In the genomic region with DNA sequence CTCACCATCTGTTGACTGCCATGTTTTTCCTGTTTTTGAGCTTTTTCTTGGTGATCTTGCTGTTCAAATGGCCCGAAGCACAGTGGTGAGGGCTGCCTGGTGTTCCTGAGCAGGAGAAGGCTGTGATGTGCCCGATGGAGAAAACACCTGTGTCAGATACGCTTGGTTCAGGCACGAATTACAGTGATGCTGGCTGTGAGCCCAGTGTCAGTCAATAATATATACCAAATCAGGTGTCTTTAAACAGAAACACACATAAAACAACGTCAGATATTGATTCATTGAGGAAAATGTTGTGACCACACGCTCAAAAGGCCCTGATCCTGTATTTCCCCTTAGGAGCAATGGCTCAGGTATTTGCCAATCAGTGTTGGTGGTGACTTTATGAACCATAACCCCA, we compare ENCODE assay signal across 17 cellular contexts.
"Had no signal": no experiment of that assay in that cellular context is flagged by ENCODE, and none has a peak within 500 bp of the region (broad histone marks: within the 10 kb centered on the region; RNA-seq: fewer than 3 reads in every experiment).

No MANE protein-coding gene starts in this region.

- ATAC-seq: gastroesophageal sphincter; left lobe of liver; naive thymus-derived CD8-positive, alpha-beta T cell; right cardiac atrium had no signal

- H3K4me1 ChIP-seq: colonic mucosa, gastroesophageal sphincter had no signal

- H3K4me2 ChIP-seq: smooth muscle cell had no signal

- H3K9me3 Mint-ChIP-seq: stimulated activated naive CD8-positive, alpha-beta T cell treated with anti-CD3 and anti-CD28 coated beads, Interleukin-15, Interleukin-2, amounts not matched to agents 100 ng/mL and 50 ng/mL, for 24 hours had no signal

- DNase-seq: colonic mucosa; dermis blood vessel endothelial cell; esophagus squamous epithelium; foreskin fibroblast; glutamatergic neuron; islet precursor cell; mammary epithelial cell; naive thymus-derived CD8-positive, alpha-beta T cell; ovary; right cardiac atrium; stimulated activated CD4-positive, alpha-beta T cell treated with anti-CD3 and anti-CD28 coated beads, Interleukin-2, amount 100 ng/mL, for 48 hours had no signal

- H3K9me3 ChIP-seq: colonic mucosa, esophagus squamous epithelium, gastroesophageal sphincter, ovary, tibial artery had no signal

- H3K27me3 ChIP-seq: colonic mucosa, esophagus squamous epithelium, gastroesophageal sphincter, ovary had no signal

- H3K27me3 Mint-ChIP-seq: naive thymus-derived CD8-positive, alpha-beta T cell; progenitor cell of endocrine pancreas; stimulated activated naive CD8-positive, alpha-beta T cell treated with anti-CD3 and anti-CD28 coated beads, Interleukin-15, Interleukin-2, amounts not matched to agents 100 ng/mL and 50 ng/mL, for 24 hours had no signal

- H3K4me3 Mint-ChIP-seq: naive thymus-derived CD8-positive, alpha-beta T cell; stimulated activated naive CD8-positive, alpha-beta T cell treated with anti-CD3 and anti-CD28 coated beads, Interleukin-15, Interleukin-2, amounts not matched to agents 100 ng/mL and 50 ng/mL, for 24 hours had no signal

- H3K4me1 Mint-ChIP-seq: naive thymus-derived CD8-positive, alpha-beta T cell had no signal

- H3K27ac Mint-ChIP-seq: naive thymus-derived CD8-positive, alpha-beta T cell; progenitor cell of endocrine pancreas; stimulated activated naive CD8-positive, alpha-beta T cell treated with anti-CD3 and anti-CD28 coated beads, Interleukin-15, Interleukin-2, amounts not matched to agents 100 ng/mL and 50 ng/mL, for 24 hours had no signal

- H3K27ac ChIP-seq: colonic mucosa, esophagus squamous epithelium, gastroesophageal sphincter, ovary, tibial artery had no signal

- H3K4me3 ChIP-seq: colonic mucosa, esophagus squamous epithelium, gastroesophageal sphincter, ovary, smooth muscle cell, tibial artery had no signal

- H3K36me3 ChIP-seq: colonic mucosa, gastroesophageal sphincter, ovary, tibial artery had no signal
